In the genomic region with DNA sequence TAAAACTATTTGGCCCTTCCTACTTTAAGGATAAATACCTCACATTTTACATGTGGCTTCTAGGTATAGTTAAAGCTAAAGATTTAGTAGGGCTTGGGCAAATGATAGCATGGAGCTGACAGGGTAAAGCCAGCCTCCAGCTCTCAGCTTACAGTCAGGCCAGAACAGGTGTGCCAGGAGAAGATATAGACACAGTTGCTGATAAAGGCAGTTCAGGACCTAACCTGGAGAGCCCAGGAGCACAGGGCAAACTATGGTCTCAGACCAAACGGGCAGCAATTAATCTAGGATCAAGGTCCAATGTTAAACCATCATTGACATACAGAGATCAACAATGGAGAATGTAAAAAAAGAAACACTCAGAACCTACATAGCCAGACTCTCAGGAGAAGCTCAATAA, we compare ENCODE assay signal across 24 cellular contexts. TPM values are rescaled to one million over a fixed set of nuclear protein-coding genes. Genes with fewer than 3 reads are reported as not detected.
"Had no signal": no experiment of that assay in that cellular context is flagged by ENCODE, and none has a peak within 500 bp of the region (broad histone marks: within the 10 kb centered on the region; RNA-seq: fewer than 3 reads in every experiment).

No MANE protein-coding gene starts in this region.

- H3K27me3 ChIP-seq: ovary, right atrium auricular region, right lobe of liver, stomach, testis, thyroid gland, transverse colon, upper lobe of left lung, vagina had no signal

- H3K4me3 ChIP-seq: left ventricle myocardium inferior, lung, ovary, right atrium auricular region, right lobe of liver, stomach, testis, thyroid gland, transverse colon, upper lobe of left lung, vagina had no signal

- H3K27ac ChIP-seq: left ventricle myocardium inferior, ovary, right atrium auricular region, right lobe of liver, stomach, testis, thyroid gland, transverse colon, upper lobe of left lung, vagina had no signal

- H3K4me3 Mint-ChIP-seq: naive thymus-derived CD8-positive, alpha-beta T cell; stimulated activated naive B cell treated with anti-CD40 and anti-IgM and Interleukin-4, amounts not matched to agents 10 μg/mL and 1 μg/mL and 100 μg/mL, for 72 hours had no signal

- DNase-seq: hippocampal formation; kidney; left colon; left ventricle myocardium inferior; midbrain; naive thymus-derived CD8-positive, alpha-beta T cell; ovary; right lobe of liver; stimulated activated CD4-positive, alpha-beta T cell treated with anti-CD3 and anti-CD28 coated beads, Interleukin-12 subunit alpha, Interleukin-12 subunit beta, amount 100 ng/mL, for 4 hours; stimulated activated CD4-positive, alpha-beta T cell treated with anti-CD3 and anti-CD28 coated beads, Interleukin-15, amount 100 ng/mL, for 24 hours; stimulated activated CD4-positive, alpha-beta T cell treated with anti-CD3 and anti-CD28 coated beads, Interleukin-2, amount 100 ng/mL, for 24 hours; stimulated activated CD4-positive, alpha-beta T cell treated with anti-CD3 and anti-CD28 coated beads, Interleukin-4, amount 100 ng/mL, for 1 hour; stimulated activated naive B cell treated with anti-CD40 and anti-IgM and Interleukin-4, amounts not matched to agents 10 μg/mL and 1 μg/mL and 100 μg/mL, for 72 hours; stimulated activated naive CD8-positive, alpha-beta T cell treated with anti-CD3 and anti-CD28 coated beads, Interleukin-15, Interleukin-2, amounts not matched to agents 100 U/mL and 50 U/mL, for 24 hours; stomach; testis; thyroid gland; transverse colon; upper lobe of left lung had no signal

- H3K27me3 Mint-ChIP-seq: progenitor cell of endocrine pancreas; stimulated activated naive B cell treated with anti-CD40 and anti-IgM and Interleukin-4, amounts not matched to agents 10 μg/mL and 1 μg/mL and 100 μg/mL, for 72 hours had no signal

- H3K9me3 ChIP-seq: ovary, right lobe of liver, testis, thyroid gland, upper lobe of left lung, vagina had no signal

- ATAC-seq: left colon; naive thymus-derived CD8-positive, alpha-beta T cell; right lobe of liver; stimulated activated naive B cell treated with anti-CD40 and anti-IgM and Interleukin-4, amounts not matched to agents 10 μg/mL and 1 μg/mL and 100 μg/mL, for 72 hours; stimulated activated naive CD8-positive, alpha-beta T cell treated with anti-CD3 and anti-CD28 coated beads, Interleukin-15, Interleukin-2, amounts not matched to agents 100 U/mL and 50 U/mL, for 24 hours had no signal

- H3K4me1 ChIP-seq: right atrium auricular region, right lobe of liver, stomach, testis, thyroid gland, transverse colon, vagina had no signal

- H3K27ac Mint-ChIP-seq: naive thymus-derived CD8-positive, alpha-beta T cell; progenitor cell of endocrine pancreas; stimulated activated naive B cell treated with anti-CD40 and anti-IgM and Interleukin-4, amounts not matched to agents 10 μg/mL and 1 μg/mL and 100 μg/mL, for 72 hours had no signal

- H3K36me3 ChIP-seq: left ventricle myocardium inferior, ovary, right atrium auricular region, right lobe of liver, stomach, thyroid gland, transverse colon, upper lobe of left lung, vagina had no signal

- FAIRE-seq: islet of Langerhans, kidney had no signal

RNA-seq across cellular contexts. Expression of a gene that starts 4.0 kb away (rescaled TPM):
- polyA plus RNA-seq: naive thymus-derived CD8-positive, alpha-beta T cell had no signal
